ENCODE assay signal across 1 cellular context in genomic region chr9:137086531-137087408, GRCh38.
A peak's percentile ranks its signal among the peaks of the same experiment; 100 is the strongest.
TF ChIP-seq lines count a peak whose summit lies in the region.

MAN1B1 (plus strand) TSS chr9:137086985; CDS start chr9:137087000, 15 bp downstream.

TF ChIP-seq in HepG2, 621 proteins besides CTCF, POLR2A, EP300 and RAD21 (continued from another document and continues in another):
- no peak for TF ChIP-seq ZBTB26 (CRISPR knock-in tag; IDR thresholded peaks at IDR 0.05; ENCODE audit: borderline replicate concordance)
- TF ChIP-seq U2AF2 (IDR thresholded peaks at IDR 0.05; ENCODE audit: low read depth, low read length) = no peak
- TF ChIP-seq SRSF9 (IDR thresholded peaks at IDR 0.05; ENCODE audit: borderline replicate concordance, insufficient read depth, low read depth, low read length, poor library complexity, severe bottlenecking) = no peak
- no peak for TF ChIP-seq ZNF678 (CRISPR knock-in tag; IDR thresholded peaks at IDR 0.05)
- TF ChIP-seq DR1 (CRISPR knock-in tag; IDR thresholded peaks at IDR 0.05) = peak; percentile 62; the same call in 1 of the 2 replicates
- TF ChIP-seq ONECUT2 (CRISPR knock-in tag; IDR thresholded peaks at IDR 0.05) = no peak
- no peak for TF ChIP-seq CHD4 (IDR thresholded peaks at IDR 0.05; ENCODE audit: borderline replicate concordance, low read length)
- TF ChIP-seq ARNT2 (CRISPR knock-in tag; IDR thresholded peaks at IDR 0.05; ENCODE audit: low read depth) = no peak; the same call in 1 of the 2 replicates
- TF ChIP-seq CBFB (CRISPR knock-in tag; IDR thresholded peaks at IDR 0.05) = peak; percentile 8; the same call in 1 of the 2 replicates
- peak; percentile 61; the same call in 1 of the 2 replicates for TF ChIP-seq HES4 (CRISPR knock-in tag; IDR thresholded peaks at IDR 0.05; ENCODE audit: borderline replicate concordance)
- no peak for TF ChIP-seq ZNF264 (CRISPR knock-in tag; IDR thresholded peaks at IDR 0.05)
- TF ChIP-seq ZNF629 (CRISPR knock-in tag; conservative IDR thresholded peaks at IDR 0.05) = no peak
- TF ChIP-seq TGIF2 (CRISPR knock-in tag; IDR thresholded peaks at IDR 0.05) = peak; percentile 74; the same call in 1 of the 2 replicates
- TF ChIP-seq ZFP36 (IDR thresholded peaks at IDR 0.05; ENCODE audit: borderline replicate concordance, low read depth, low read length, partially characterized antibody) = no peak
- no peak for TF ChIP-seq ZSCAN20 (CRISPR knock-in tag; IDR thresholded peaks at IDR 0.05; ENCODE audit: borderline replicate concordance)
- TF ChIP-seq TIGD3 (CRISPR knock-in tag; IDR thresholded peaks at IDR 0.05; ENCODE audit: borderline replicate concordance) = no peak
- TF ChIP-seq KLF16 (CRISPR knock-in tag; IDR thresholded peaks at IDR 0.05) = peak in 1 of 2 experiments; percentile 36; a peak in 1 of 4 replicates
- TF ChIP-seq ZNF563 (CRISPR knock-in tag; IDR thresholded peaks at IDR 0.05) = no peak
- TF ChIP-seq MEIS2 (CRISPR knock-in tag; IDR thresholded peaks at IDR 0.05) = peak; percentile 55
- TF ChIP-seq DZIP1 (CRISPR knock-in tag; IDR thresholded peaks at IDR 0.05) = no peak
- TF ChIP-seq ATRX (CRISPR knock-in tag; IDR thresholded peaks at IDR 0.05; ENCODE audit: borderline replicate concordance) = no peak
- peak; percentile 71 for TF ChIP-seq POLR2AphosphoS5 (IDR thresholded peaks at IDR 0.05; ENCODE audit: low read depth, low read length)
- TF ChIP-seq MIER2 (CRISPR knock-in tag; IDR thresholded peaks at IDR 0.05) = no peak
- no peak for TF ChIP-seq HNF1A (IDR thresholded peaks at IDR 0.05; ENCODE audit: low read depth)
- TF ChIP-seq HNF1A (CRISPR knock-in tag; IDR thresholded peaks at IDR 0.05; ENCODE audit: borderline replicate concordance) = no peak
- peak; percentile 59 for TF ChIP-seq TFE3 (CRISPR knock-in tag; IDR thresholded peaks at IDR 0.05)
- no peak for TF ChIP-seq TRIM22 (IDR thresholded peaks at IDR 0.05)
- no peak for TF ChIP-seq ZBTB34 (CRISPR knock-in tag; IDR thresholded peaks at IDR 0.05)
- TF ChIP-seq SP140L (CRISPR knock-in tag; IDR thresholded peaks at IDR 0.05; ENCODE audit: borderline replicate concordance) = no peak
- no peak for TF ChIP-seq PLRG1 (conservative IDR thresholded peaks at IDR 0.05)
- peak; percentile 93 for TF ChIP-seq DMAP1 (CRISPR knock-in tag; IDR thresholded peaks at IDR 0.05)
- peak; percentile 58; the same call in 1 of the 2 replicates for TF ChIP-seq ZNF367 (CRISPR knock-in tag; IDR thresholded peaks at IDR 0.05; ENCODE audit: borderline replicate concordance)
- no peak for TF ChIP-seq NR2F6 (IDR thresholded peaks at IDR 0.05)
- TF ChIP-seq NR2F6 (CRISPR knock-in tag; IDR thresholded peaks at IDR 0.05) = 0 out of 2 replicates have a peak, but pooled peaks have one; percentile 13
- TF ChIP-seq ZNF180 (CRISPR knock-in tag; IDR thresholded peaks at IDR 0.05; ENCODE audit: borderline replicate concordance, low read depth) = no peak
- 0 out of 2 replicates have a peak, but pooled peaks have one; percentile 40 for TF ChIP-seq BCL3 (CRISPR knock-in tag; IDR thresholded peaks at IDR 0.05)
- peak; percentile 54 for TF ChIP-seq IKZF4 (CRISPR knock-in tag; IDR thresholded peaks at IDR 0.05; ENCODE audit: borderline replicate concordance, low read depth, not compliant biosample characterization)
- TF ChIP-seq ADNP (CRISPR knock-in tag; IDR thresholded peaks at IDR 0.05) = no peak
- TF ChIP-seq RFXANK (CRISPR knock-in tag; IDR thresholded peaks at IDR 0.05) = 0 out of 2 replicates have a peak, but pooled peaks have one; percentile 41
- TF ChIP-seq GTF3A (CRISPR knock-in tag; conservative IDR thresholded peaks at IDR 0.05) = no peak; the same call in 1 of the 2 replicates
- TF ChIP-seq ZNF558 (CRISPR knock-in tag; IDR thresholded peaks at IDR 0.05; ENCODE audit: borderline replicate concordance) = no peak
- TF ChIP-seq ZNF205 (CRISPR knock-in tag; IDR thresholded peaks at IDR 0.05) = no peak
- TF ChIP-seq NFKB2 (CRISPR knock-in tag; IDR thresholded peaks at IDR 0.05; ENCODE audit: borderline replicate concordance) = peak; percentile 59; the same call in 1 of the 2 replicates
- peak; percentile 61 for TF ChIP-seq ZNF501 (CRISPR knock-in tag; IDR thresholded peaks at IDR 0.05)
- TF ChIP-seq ETS1 (CRISPR knock-in tag; IDR thresholded peaks at IDR 0.05) = no peak
- peak; percentile 85 for TF ChIP-seq SP4 (CRISPR knock-in tag; IDR thresholded peaks at IDR 0.05)
